Comparison of ENCODE assay signal across 17 cellular contexts in the genomic region with DNA sequence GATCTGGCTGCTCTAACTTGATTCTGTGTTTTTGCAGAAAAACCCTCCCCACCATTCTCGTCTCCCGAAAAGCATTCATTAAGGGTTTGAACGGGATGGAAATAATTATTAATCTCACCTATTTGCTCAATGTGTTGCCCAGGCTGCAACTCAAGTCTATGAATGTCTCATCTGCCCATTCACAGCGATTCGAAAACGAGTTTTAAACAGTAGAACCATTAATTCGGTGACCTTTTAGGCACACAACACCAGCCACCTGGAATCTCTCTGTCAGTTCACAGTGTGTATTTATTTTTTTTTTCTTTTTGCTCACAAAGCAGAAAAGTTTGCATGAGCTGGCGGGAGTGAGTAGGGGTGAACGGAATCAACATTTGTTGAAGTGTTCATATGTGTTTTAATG.
DNase-seq lines count a peak whose midpoint lies in the region; ATAC-seq and TF ChIP-seq lines count a peak whose summit lies in the region.
"Had no signal": no experiment of that assay in that cellular context is flagged by ENCODE, and none has a peak within 500 bp of the region (broad histone marks: within the 10 kb centered on the region; RNA-seq: fewer than 3 reads in every experiment).

No MANE protein-coding gene starts in this region.

- intact Hi-C loops in esophagus muscularis mucosa (cut with DNase I) = no loop called here

- TF ChIP-seq CTCF in esophagus muscularis mucosa (IDR thresholded peaks at IDR 0.05) (no peak), type B pancreatic cell (conservative IDR thresholded peaks at IDR 0.05) (no peak)

- ATAC-seq in GM18520 (IDR thresholded peaks at IDR 0.05; ENCODE audit: unreplicated experiment) = no peak
- ATAC-seq: CD8-positive, alpha-beta T cell had no signal

- no peaks in the 10 kb centered on the region for H3K4me1 Mint-ChIP-seq in type B pancreatic cell (ENCODE audit: unreplicated experiment)
- H3K4me1 Mint-ChIP-seq: B cell had no signal

- no peak overlapping the region for H3K4me3 ChIP-seq in esophagus muscularis mucosa
- H3K4me3 ChIP-seq: BLaER1 treated with 17β-estradiol and CSF1 and Interleukin-3, amounts not matched to agents 10 nM and 100 nM had no signal

- no peaks in the 10 kb centered on the region for H3K4me1 ChIP-seq in esophagus muscularis mucosa
- H3K4me1 ChIP-seq: BLaER1 treated with 17β-estradiol and CSF1 and Interleukin-3, amounts not matched to agents 10 nM and 100 nM; Caco-2 had no signal

- H3K4me3 Mint-ChIP-seq in type B pancreatic cell = no peak overlapping the region
- H3K4me3 Mint-ChIP-seq: B cell; CD4-positive, alpha-beta T cell; CD8-positive, alpha-beta T cell had no signal

- 71% methylated on average over 9 of the region's 9 CpGs for WGBS in esophagus muscularis mucosa

- peaks cover 0 to 3% (median 0%) of the 10 kb centered on the region in 4 donors for H3K9me3 ChIP-seq in esophagus muscularis mucosa

- no peak for TF ChIP-seq POLR2A in esophagus muscularis mucosa (IDR thresholded peaks at IDR 0.05; ENCODE audit: low read depth)

- no peaks in the 10 kb centered on the region for H3K27me3 Mint-ChIP-seq in type B pancreatic cell
- H3K27me3 Mint-ChIP-seq: B cell; CD4-positive, alpha-beta T cell had no signal

- no peak overlapping the region for H3K27ac ChIP-seq in esophagus muscularis mucosa (replicated peaks in 1 of 4)
- H3K27ac ChIP-seq: BLaER1 treated with 17β-estradiol and CSF1 and Interleukin-3, amounts not matched to agents 10 nM and 100 nM; C4-2B had no signal

- H3K36me3 Mint-ChIP-seq in type B pancreatic cell = no peaks in the 10 kb centered on the region
- H3K36me3 Mint-ChIP-seq: CD8-positive, alpha-beta T cell had no signal

- no peaks in the 10 kb centered on the region for H3K36me3 ChIP-seq in esophagus muscularis mucosa
- H3K36me3 ChIP-seq: BLaER1 treated with 17β-estradiol and CSF1 and Interleukin-3, amounts not matched to agents 10 nM and 100 nM had no signal

- no peak for TF ChIP-seq EP300 in esophagus muscularis mucosa (IDR thresholded peaks at IDR 0.05)

- no peak overlapping the region for H3K27ac Mint-ChIP-seq in type B pancreatic cell
- H3K27ac Mint-ChIP-seq: B cell; CD4-positive, alpha-beta T cell; CD8-positive, alpha-beta T cell had no signal

- DNase-seq in ecto neural progenitor cell (ENCODE audit: low spot score) = peak; percentile 14
- peak; percentile 92 for DNase-seq in esophagus muscularis mucosa (ENCODE audit: extremely low spot score)
- DNase-seq in type B pancreatic cell (ENCODE audit: extremely low spot score, unreplicated experiment) = peak; percentile 57
- no peak for DNase-seq in Ammon's horn (ENCODE audit: low spot score)
- DNase-seq in NCI-H1048 (lab: John Stamatoyannopoulos, UW) = no peak
- DNase-seq: 8988T; ACHN; Caco-2; Calu3; CD4-positive, alpha-beta T cell; CD8-positive, alpha-beta T cell; DMS79 treated with DMSO at 0.1 percent for 48 hours; GF-D8 had no signal

- H3K27me3 ChIP-seq in esophagus muscularis mucosa = peaks cover 0 to 30% (median 0%) of the 10 kb centered on the region in 4 donors
- H3K27me3 ChIP-seq: BLaER1 treated with 17β-estradiol and CSF1 and Interleukin-3, amounts not matched to agents 10 nM and 100 nM had no signal

- H3K9me3 Mint-ChIP-seq in type B pancreatic cell = peaks cover 3% of the 10 kb centered on the region

Comparison
In these comparisons a context has a peak if more than half of its experiments do, and no peak if none do; other contexts are left out.
1. DNase-seq: peak in ecto neural progenitor cell (single experiment), esophagus muscularis mucosa (single experiment) and type B pancreatic cell (single experiment); none in Ammon's horn (single experiment) and NCI-H1048 (single experiment).